ENCODE assay signal across 9 cellular contexts in the genomic region with DNA sequence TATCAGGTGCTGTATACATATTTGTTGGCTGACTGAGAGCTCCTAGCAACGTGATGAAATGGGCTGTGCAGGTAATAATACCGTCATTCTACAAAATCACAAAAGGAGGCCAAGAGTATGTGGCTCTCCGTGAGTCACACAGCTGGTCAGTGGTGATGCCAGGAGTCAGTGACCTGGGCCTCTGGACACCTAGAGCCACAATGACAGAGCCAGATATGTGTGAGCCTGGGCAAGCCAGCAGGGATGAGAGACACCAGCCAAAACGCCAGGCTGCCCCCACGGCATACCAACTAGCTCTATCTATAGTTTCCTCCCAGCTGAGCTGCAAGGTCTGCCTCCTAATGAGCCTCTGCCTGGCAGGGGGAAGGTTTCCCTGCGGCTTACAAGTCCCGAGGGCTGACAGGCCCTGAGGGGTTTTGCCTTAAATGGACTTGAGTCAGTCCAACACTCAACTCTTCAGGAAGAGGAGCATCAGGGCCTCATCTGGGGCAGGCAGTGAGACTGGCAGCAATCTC.
DNase-seq lines count a peak whose midpoint lies in the region; FAIRE-seq and TF ChIP-seq lines count a peak whose summit lies in the region.
"Had no signal": no experiment of that assay in that cellular context is flagged by ENCODE, and none has a peak within 500 bp of the region (broad histone marks: within the 10 kb centered on the region; RNA-seq: fewer than 3 reads in every experiment).

No MANE protein-coding gene starts in this region.

- CTCF ChIA-PET in RWPE1 (lab: Yijun Ruan, JAX): interaction anchor here (1.0 to 2.8 kb wide), 3 partner anchors 10 to 249 kb away, joined by 3 to 13 read pairs (median 4); no protein-coding TSS in a partner anchor

- H3K4me3 Mint-ChIP-seq in T-helper 2 cell treated with Interferon-gamma antibody and Interleukin-4, amounts not matched to agents 5 μg/mL and 100 μg/mL, for 36 hours: peak overlapping the region; percentile 62
- H3K4me3 Mint-ChIP-seq in mesothelial cell of epicardium: no peak overlapping the region

- FAIRE-seq in GM12892 (lab: Jason Lieb, UNC) (no peak), D721Med (lab: Jason Lieb, UNC) (no peak)

- H3K4me3 ChIP-seq in skeletal muscle tissue (ENCODE audit: low read length in 3 of 3): peak overlapping the region in 2 of 3 donors; percentile 19 to 22

- H3K27ac Mint-ChIP-seq in T-helper 2 cell treated with Interferon-gamma antibody and Interleukin-4, amounts not matched to agents 5 μg/mL and 100 μg/mL, for 36 hours: peak overlapping the region; percentile 79
- no peak overlapping the region for H3K27ac Mint-ChIP-seq in mesothelial cell of epicardium

- no peak for TF ChIP-seq CTCF in RWPE1 (conservative IDR thresholded peaks at IDR 0.05; ENCODE audit: low read depth)
- TF ChIP-seq CTCF in mesothelial cell of epicardium (IDR thresholded peaks at IDR 0.05; ENCODE audit: unreplicated experiment): no peak
- TF ChIP-seq CTCF in D721Med (IDR thresholded peaks at IDR 0.05; ENCODE audit: insufficient read depth, missing control alignments): no peak

- POLR2A ChIA-PET in RWPE1 (lab: Yijun Ruan, JAX; ENCODE audit: low non-redundant PET): no interaction called here

- TF ChIP-seq POLR2A in GM12892 (IDR thresholded peaks at IDR 0.05; ENCODE audit: low read depth, low read length): no peak

- H3K9me3 ChIP-seq in skeletal muscle tissue (ENCODE audit: control insufficient read depth in 3 of 3, low read length in 3 of 3): no peaks in the 10 kb centered on the region

- peaks cover 2% of the 10 kb centered on the region for H3K36me3 Mint-ChIP-seq in T-helper 2 cell treated with Interferon-gamma antibody and Interleukin-4, amounts not matched to agents 5 μg/mL and 100 μg/mL, for 36 hours (ENCODE audit: low read depth)
- H3K36me3 Mint-ChIP-seq in mesothelial cell of epicardium: no peaks in the 10 kb centered on the region

- H3K4me1 Mint-ChIP-seq in T-helper 2 cell treated with Interferon-gamma antibody and Interleukin-4, amounts not matched to agents 5 μg/mL and 100 μg/mL, for 36 hours (ENCODE audit: low read depth): peaks cover 50% of the 10 kb centered on the region
- peaks cover 6% of the 10 kb centered on the region for H3K4me1 Mint-ChIP-seq in mesothelial cell of epicardium

- no peaks in the 10 kb centered on the region for H3K9me3 Mint-ChIP-seq in T-helper 2 cell treated with Interferon-gamma antibody and Interleukin-4, amounts not matched to agents 5 μg/mL and 100 μg/mL, for 36 hours
- H3K9me3 Mint-ChIP-seq in mesothelial cell of epicardium: no peaks in the 10 kb centered on the region

- peaks cover 28 to 38% (median 30%) of the 10 kb centered on the region in 3 donors for H3K4me1 ChIP-seq in skeletal muscle tissue (ENCODE audit: control insufficient read depth in 3 of 3, insufficient read depth in 3 of 3, low read length in 3 of 3)

- no peaks in the 10 kb centered on the region for H3K27me3 Mint-ChIP-seq in T-helper 2 cell treated with Interferon-gamma antibody and Interleukin-4, amounts not matched to agents 5 μg/mL and 100 μg/mL, for 36 hours (ENCODE audit: low read depth)
- no peaks in the 10 kb centered on the region for H3K27me3 Mint-ChIP-seq in mesothelial cell of epicardium (ENCODE audit: low read depth)

- H3K27ac ChIP-seq in RWPE1 (peak overlapping the region; percentile 37; the same call in 1 of the 2 replicates), epithelial cell of prostate (peak overlapping the region; percentile 63), skeletal muscle tissue (ENCODE audit: low read depth, low read length) (peak overlapping the region; percentile 71)
- H3K27ac ChIP-seq: foreskin keratinocyte had no signal

- no peaks in the 10 kb centered on the region for H3K27me3 ChIP-seq in skeletal muscle tissue (ENCODE audit: control insufficient read depth in 3 of 3, insufficient read depth in 3 of 3, low read length in 3 of 3)
- H3K27me3 ChIP-seq: foreskin keratinocyte had no signal

- H3K9ac ChIP-seq in skeletal muscle tissue (ENCODE audit: low read depth in 1 of 3, low read length in 3 of 3): peak overlapping the region in 2 of 3 donors; percentile 32 to 45

- no peak for DNase-seq in T-helper 2 cell treated with Interferon-gamma antibody and Interleukin-4, amounts not matched to agents 5 μg/mL and 100 μg/mL, for 36 hours (ENCODE audit: low spot score)
- DNase-seq in T-helper 2 cell (no peak), RWPE1 (ENCODE audit: low spot score) (no peak), epithelial cell of prostate (ENCODE audit: low read depth, low spot score) (no peak), GM12892 (ENCODE audit: insufficient read length) (no peak), mesothelial cell of epicardium (ENCODE audit: low spot score in 2 of 2, unreplicated experiment in 2 of 2) (no peak), D721Med (ENCODE audit: insufficient read length, low spot score) (no peak)

- no peaks in the 10 kb centered on the region for H3K36me3 ChIP-seq in skeletal muscle tissue (ENCODE audit: control insufficient read depth in 3 of 3, insufficient read depth in 3 of 3, low read length in 3 of 3)
